In genomic region chr16:78783570-78784079, GRCh38 we compare ENCODE assay signal across 1 cellular context.
A peak's percentile ranks its signal among the peaks of the same experiment; 100 is the strongest.
TF ChIP-seq lines count a peak whose summit lies in the region.

No MANE protein-coding gene starts in this region.

TF ChIP-seq in HepG2, 621 proteins besides CTCF, POLR2A, EP300 and RAD21 (continued from another document):
- no peak for TF ChIP-seq ZNF30 (CRISPR knock-in tag; IDR thresholded peaks at IDR 0.05)
- no peak for TF ChIP-seq ZBTB8A (CRISPR knock-in tag; IDR thresholded peaks at IDR 0.05; ENCODE audit: borderline replicate concordance, low read depth)
- peak; percentile 38; the same call in 1 of the 2 replicates for TF ChIP-seq ATF7 (IDR thresholded peaks at IDR 0.05)
- TF ChIP-seq ATF7 (CRISPR knock-in tag; IDR thresholded peaks at IDR 0.05), result no peak
- TF ChIP-seq ZBTB3 (CRISPR knock-in tag; IDR thresholded peaks at IDR 0.05; ENCODE audit: borderline replicate concordance, low read depth), result no peak
- peak; percentile 12; the same call in 1 of the 2 replicates for TF ChIP-seq JUNB (CRISPR knock-in tag; IDR thresholded peaks at IDR 0.05; ENCODE audit: borderline replicate concordance)
- 0 out of 2 replicates have a peak, but pooled peaks have one; percentile 52 for TF ChIP-seq SOX6 (IDR thresholded peaks at IDR 0.05)
- TF ChIP-seq SOX6 (CRISPR knock-in tag; IDR thresholded peaks at IDR 0.05), result no peak
